ENCODE assay signal across 21 cellular contexts in genomic region chrX:56313308-56313707, GRCh38.
DNase-seq lines count a peak whose midpoint lies in the region; ATAC-seq, FAIRE-seq and TF ChIP-seq lines count a peak whose summit lies in the region.
"Had no signal": no experiment of that assay in that cellular context is flagged by ENCODE, and none has a peak within 500 bp of the region (broad histone marks: within the 10 kb centered on the region; RNA-seq: fewer than 3 reads in every experiment).

No MANE protein-coding gene starts in this region.

- peaks cover 10% of the 10 kb centered on the region for H3K4me1 Mint-ChIP-seq in activated naive CD8-positive, alpha-beta T cell treated with anti-CD3 and anti-CD28 coated beads, Interleukin-2, amount 10 ng/mL, durations not matched to agents 7 days and 5 days
- peaks cover 6% of the 10 kb centered on the region for H3K4me1 Mint-ChIP-seq in activated naive CD8-positive, alpha-beta T cell treated with anti-CD3 and anti-CD28 coated beads, Interleukin-2, amount 50 U/mL, for 24 hours

- no peaks in the 10 kb centered on the region for H3K79me2 ChIP-seq in DND-41 (ENCODE audit: insufficient read depth, low read length)

- H3K4me1 ChIP-seq in DND-41 (ENCODE audit: insufficient read depth, low read length) = peaks cover 11% of the 10 kb centered on the region
- H3K4me1 ChIP-seq: BLaER1, Caco-2 had no signal

- H3K9me3 ChIP-seq in DND-41 (ENCODE audit: insufficient read depth, low read length, severe bottlenecking) = no peaks in the 10 kb centered on the region
- H3K9me3 ChIP-seq: BLaER1, Caco-2 had no signal

- H3K4me3 Mint-ChIP-seq in activated naive CD8-positive, alpha-beta T cell treated with anti-CD3 and anti-CD28 coated beads, Interleukin-2, amount 10 ng/mL, durations not matched to agents 7 days and 5 days = no peak overlapping the region
- H3K4me3 Mint-ChIP-seq in activated naive CD8-positive, alpha-beta T cell treated with anti-CD3 and anti-CD28 coated beads, Interleukin-2, amount 50 U/mL, for 24 hours = no peak overlapping the region
- H3K4me3 Mint-ChIP-seq: B cell; CD4-positive, CD25-positive, alpha-beta regulatory T cell; CD8-positive, alpha-beta T cell had no signal

- DNase-seq in activated naive CD8-positive, alpha-beta T cell treated with anti-CD3 and anti-CD28 coated beads, Interleukin-2, amount 10 ng/mL, durations not matched to agents 7 days and 5 days = no peak
- DNase-seq in activated naive CD8-positive, alpha-beta T cell treated with anti-CD3 and anti-CD28 coated beads, Interleukin-2, amount 50 U/mL, for 24 hours = no peak
- DNase-seq in DND-41 = no peak
- DNase-seq in epithelial cell of prostate (ENCODE audit: low read depth, low spot score) = peak; percentile 51
- DNase-seq in iPS-NIHi7 (ENCODE audit: extremely low spot score) = no peak
- DNase-seq: Caco-2; CD4-positive, CD25-positive, alpha-beta regulatory T cell; CD8-positive, alpha-beta T cell; DMS153; GF-D8; H7; HCEC 1CT had no signal

- H2AFZ ChIP-seq in DND-41 (ENCODE audit: low read depth, low read length) = peak overlapping the region; percentile 55; the same call in 1 of the 2 replicates

- no peak overlapping the region for H3K4me2 ChIP-seq in DND-41 (ENCODE audit: insufficient read depth, low read length)
- H3K4me2 ChIP-seq: BLaER1 had no signal

- no peaks in the 10 kb centered on the region for H3K36me3 ChIP-seq in DND-41 (ENCODE audit: insufficient read depth, low read length)
- H3K36me3 ChIP-seq: BLaER1 had no signal

- no peak overlapping the region for H3K9ac ChIP-seq in DND-41 (ENCODE audit: low read depth, low read length)
- H3K9ac ChIP-seq: BLaER1 had no signal

- FAIRE-seq in islet of Langerhans (lab: Jason Lieb, UNC) = peak; percentile 62
- FAIRE-seq: A204.1, GM18507, H1 had no signal

- peaks cover 9% of the 10 kb centered on the region for H3K9me3 Mint-ChIP-seq in activated naive CD8-positive, alpha-beta T cell treated with anti-CD3 and anti-CD28 coated beads, Interleukin-2, amount 10 ng/mL, durations not matched to agents 7 days and 5 days
- H3K9me3 Mint-ChIP-seq in activated naive CD8-positive, alpha-beta T cell treated with anti-CD3 and anti-CD28 coated beads, Interleukin-2, amount 50 U/mL, for 24 hours = no peaks in the 10 kb centered on the region
- H3K9me3 Mint-ChIP-seq: CD8-positive, alpha-beta T cell had no signal

- no peak overlapping the region for H3K4me3 ChIP-seq in DND-41 (ENCODE audit: low read depth in 1 of 2, low read length in 2 of 2)
- H3K4me3 ChIP-seq: BLaER1 had no signal

- peaks cover 16% of the 10 kb centered on the region for H3K36me3 Mint-ChIP-seq in activated naive CD8-positive, alpha-beta T cell treated with anti-CD3 and anti-CD28 coated beads, Interleukin-2, amount 10 ng/mL, durations not matched to agents 7 days and 5 days
- peaks cover 1% of the 10 kb centered on the region for H3K36me3 Mint-ChIP-seq in activated naive CD8-positive, alpha-beta T cell treated with anti-CD3 and anti-CD28 coated beads, Interleukin-2, amount 50 U/mL, for 24 hours (ENCODE audit: low read depth)
- H3K36me3 Mint-ChIP-seq: CD4-positive, CD25-positive, alpha-beta regulatory T cell; CD8-positive, alpha-beta T cell had no signal

- no peak for ATAC-seq in activated naive CD8-positive, alpha-beta T cell treated with anti-CD3 and anti-CD28 coated beads, Interleukin-2, amount 10 ng/mL, durations not matched to agents 7 days and 5 days (ENCODE audit: low read depth)
- ATAC-seq in activated naive CD8-positive, alpha-beta T cell treated with anti-CD3 and anti-CD28 coated beads, Interleukin-2, amount 50 U/mL, for 24 hours = no peak
- ATAC-seq in DND-41 (ENCODE audit: insufficient read depth, low read depth) (no peak), GM21367 (IDR thresholded peaks at IDR 0.05; ENCODE audit: unreplicated experiment) (no peak)
- ATAC-seq: CD8-positive, alpha-beta T cell had no signal

- H4K20me1 ChIP-seq in DND-41 (ENCODE audit: insufficient read depth, low read length) = no peaks in the 10 kb centered on the region

- H3K27ac ChIP-seq in DND-41 (ENCODE audit: low read length) (no peak overlapping the region; the same call in 1 of the 2 replicates), epithelial cell of prostate (peak overlapping the region; percentile 50)
- H3K27ac ChIP-seq: 22Rv1, BLaER1, C4-2B had no signal

- peak overlapping the region; percentile 65 for H3K27ac Mint-ChIP-seq in activated naive CD8-positive, alpha-beta T cell treated with anti-CD3 and anti-CD28 coated beads, Interleukin-2, amount 10 ng/mL, durations not matched to agents 7 days and 5 days
- no peak overlapping the region for H3K27ac Mint-ChIP-seq in activated naive CD8-positive, alpha-beta T cell treated with anti-CD3 and anti-CD28 coated beads, Interleukin-2, amount 50 U/mL, for 24 hours
- H3K27ac Mint-ChIP-seq: B cell; CD4-positive, CD25-positive, alpha-beta regulatory T cell; CD8-positive, alpha-beta T cell had no signal

- no peak for TF ChIP-seq CTCF in DND-41 (IDR thresholded peaks at IDR 0.05; ENCODE audit: borderline replicate concordance, extremely low read depth, low read length, poor library complexity, severe bottlenecking)

- H3K27me3 Mint-ChIP-seq in activated naive CD8-positive, alpha-beta T cell treated with anti-CD3 and anti-CD28 coated beads, Interleukin-2, amount 10 ng/mL, durations not matched to agents 7 days and 5 days = no peaks in the 10 kb centered on the region
- H3K27me3 Mint-ChIP-seq in activated naive CD8-positive, alpha-beta T cell treated with anti-CD3 and anti-CD28 coated beads, Interleukin-2, amount 50 U/mL, for 24 hours = no peaks in the 10 kb centered on the region
- H3K27me3 Mint-ChIP-seq: B cell; CD4-positive, CD25-positive, alpha-beta regulatory T cell had no signal

- H3K27me3 ChIP-seq in DND-41 (ENCODE audit: insufficient read depth, low read length, poor library complexity) = no peaks in the 10 kb centered on the region

- POLR2A ChIA-PET in activated naive CD8-positive, alpha-beta T cell treated with anti-CD3 and anti-CD28 coated beads, Interleukin-2, amount 10 ng/mL, durations not matched to agents 7 days and 5 days (lab: Charles Lee) = no interaction called here
